Comparison of ENCODE assay signal across 8 cellular contexts in the genomic region with DNA sequence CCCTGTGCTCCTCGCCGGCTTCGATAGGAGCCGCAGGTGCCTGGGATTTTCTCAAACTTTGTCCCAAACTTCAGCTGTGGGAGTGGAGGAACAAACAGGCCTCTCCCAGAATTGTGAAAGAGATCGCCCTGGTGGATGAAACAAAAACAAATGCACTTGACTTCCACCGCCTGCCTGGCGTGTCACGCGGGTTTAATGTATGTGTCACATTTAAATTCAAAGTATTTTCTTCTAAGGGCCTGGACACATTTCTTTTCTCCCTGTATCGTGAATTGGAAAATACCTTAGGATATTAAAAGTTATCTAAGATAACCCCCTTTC. TPM values are rescaled to one million over a fixed set of nuclear protein-coding genes. Genes with fewer than 3 reads are reported as not detected.
A peak's percentile ranks its signal among the peaks of the same experiment; 100 is the strongest.
DNase-seq lines count a peak whose midpoint lies in the region; ATAC-seq and TF ChIP-seq lines count a peak whose summit lies in the region.

No MANE protein-coding gene starts in this region.

- intact Hi-C loops in colonic mucosa (cut with DNase I) (loop anchor here (2.0 kb wide), 1 partner anchor 49 kb away; no protein-coding TSS in a partner anchor), tibial artery (cut with DNase I; ENCODE audit: low total_unique reads) (loop anchor here (5.0 kb wide), 1 partner anchor 47 kb away; no protein-coding TSS in a partner anchor)

- ATAC-seq in GM19351 (IDR thresholded peaks at IDR 0.05; ENCODE audit: unreplicated experiment): peak; percentile 18
- peak; percentile 27 for ATAC-seq in HG03342 (IDR thresholded peaks at IDR 0.05; ENCODE audit: unreplicated experiment)

- H3K4me3 ChIP-seq in SJCRH30: peak overlapping the region; percentile 86
- peak overlapping the region; percentile 85 for H3K4me3 ChIP-seq in colonic mucosa
- H3K4me3 ChIP-seq in tibial artery: peak overlapping the region; percentile 77 to 98

- DNase-seq in COR-L47 (lab: John Stamatoyannopoulos, UW) (peak; percentile 83), SJCRH30 (no peak), colonic mucosa (peak; percentile 68), medulla oblongata (ENCODE audit: extremely low spot score) (peak; percentile 72), tibial artery (peak in 1 of 2 donors; percentile 42), NCI-H345 (lab: John Stamatoyannopoulos, UW) (no peak)

- H3K27me3 ChIP-seq in SJCRH30: no peaks in the 10 kb centered on the region
- H3K27me3 ChIP-seq in colonic mucosa: no peaks in the 10 kb centered on the region
- H3K27me3 ChIP-seq in tibial artery: no peaks in the 10 kb centered on the region

- H3K9me3 ChIP-seq in SJCRH30 (replicated peaks) (no peaks in the 10 kb centered on the region), colonic mucosa (no peaks in the 10 kb centered on the region), tibial artery (no peaks in the 10 kb centered on the region)

- H3K4me1 ChIP-seq in SJCRH30 (peaks cover 12% of the 10 kb centered on the region; the same call in 1 of the 2 replicates), colonic mucosa (no peaks in the 10 kb centered on the region), tibial artery (peaks cover 0 to 56% (median 33%) of the 10 kb centered on the region in 4 donors)

- H3K27ac ChIP-seq in SJCRH30: peak overlapping the region; percentile 82
- H3K27ac ChIP-seq in colonic mucosa: peak overlapping the region; percentile 100
- H3K27ac ChIP-seq in tibial artery: peak overlapping the region; percentile 98 to 99

- TF ChIP-seq CTCF in colonic mucosa (IDR thresholded peaks at IDR 0.05): no peak
- peak in 1 of 2 experiments; percentile 21 for TF ChIP-seq CTCF in tibial artery (IDR thresholded peaks at IDR 0.05)

- peak overlapping the region; percentile 97 to 99 for H3K9ac ChIP-seq in colonic mucosa (ENCODE audit: low read depth in 2 of 2, low read length in 2 of 2)

- H3K36me3 ChIP-seq in SJCRH30 (no peaks in the 10 kb centered on the region), colonic mucosa (no peaks in the 10 kb centered on the region), tibial artery (peaks cover 0 to 3% (median 0%) of the 10 kb centered on the region in 3 donors)

RNA-seq across cellular contexts. Expression of gene WASL, which starts 0.7 kb away (rescaled TPM):
- total RNA-seq in SJCRH30 (2014; rRNA removed; shearing (Covaris generic)): 25.4 and 26.4 TPM in 2 replicates
- 100 to 1,000 TPM in 1 of 2 donors, 10 to 100 TPM in 1; 54.9 to 126 TPM for total RNA-seq in colonic mucosa

Comparison
In these comparisons a context has a peak if more than half of its experiments do, and no peak if none do; other contexts are left out.
1. DNase-seq: peak in COR-L47 (single experiment), colonic mucosa (single experiment) and medulla oblongata (single experiment); none in SJCRH30 (0 of 2) and NCI-H345 (single experiment).
2. Peak in every context shown above with its lines, with median percentiles within 50 percentile points of each other: H3K27ac ChIP-seq and H3K4me3 ChIP-seq.